ENCODE assay signal across 18 cellular contexts in genomic region chr6:34130870-34131269, GRCh38. TPM values are rescaled to one million over a fixed set of nuclear protein-coding genes. Genes with fewer than 3 reads are reported as not detected.
DNase-seq lines count a peak whose midpoint lies in the region; ATAC-seq, FAIRE-seq and TF ChIP-seq lines count a peak whose summit lies in the region.
"Had no signal": no experiment of that assay in that cellular context is flagged by ENCODE, and none has a peak within 500 bp of the region (broad histone marks: within the 10 kb centered on the region; RNA-seq: fewer than 3 reads in every experiment).

No MANE protein-coding gene starts in this region.

- H3K23me2 ChIP-seq in H9 (ENCODE audit: insufficient read length, low read depth, low read length, poor library complexity, severe bottlenecking), result peaks cover 3% of the 10 kb centered on the region

- H4K20me1 ChIP-seq in H9 (ENCODE audit: control insufficient read depth, insufficient read depth, insufficient read length), result no peaks in the 10 kb centered on the region
- H4K20me1 ChIP-seq in K562 (replicated peaks; ENCODE audit: control insufficient read depth, insufficient read depth, low read length), result peaks cover 26% of the 10 kb centered on the region

- no TSS peak for BruUV-seq in K562 (replicated peaks; lab: Mats Ljungman, UMichigan)

- H2BK120ac ChIP-seq in H9 (ENCODE audit: low read depth, low read length, poor library complexity, severe bottlenecking), result no peak overlapping the region

- DNase-seq in ELF-1 (ENCODE audit: low read depth, low spot score) (peak; percentile 69), H9 (no peak), K562 (ENCODE audit: extremely low read depth in 1 of 4, low spot score in 3 of 4) (peak in 1 of 4 experiments; percentile 27), kidney tubule cell (ENCODE audit: low spot score) (peak; percentile 23), RWPE1 (ENCODE audit: low spot score) (no peak)
- no peak for DNase-seq in effector memory CD8-positive, alpha-beta T cell
- DNase-seq: DMS 273 treated with DMSO at 0.1 percent for 48 hours, HFFc6, IMR-90, NCI-H1417 treated with DMSO at 0.1 percent for 48 hours, NCI-H2029, NCI-H510A treated with DMSO at 0.1 percent for 48 hours, SJCRH30 had no signal

- no peak overlapping the region for H2AK5ac ChIP-seq in H9 (ENCODE audit: insufficient read length, low read length)

- in situ Hi-C loops in K562 (cut with MboI), result no loop called here

- H3K36me3 ChIP-seq in K562 (ENCODE audit: control insufficient read depth, insufficient read depth, low read length), result no peaks in the 10 kb centered on the region
- H3K36me3 ChIP-seq: BLaER1 treated with 17β-estradiol and CSF1 and Interleukin-3, amounts not matched to agents 10 nM and 100 nM; SJCRH30 had no signal

- H3K4me1 ChIP-seq in H9 (ENCODE audit: insufficient read depth, low read length), result peaks cover 21% of the 10 kb centered on the region; the same call in 1 of the 2 replicates
- H3K4me1 ChIP-seq in K562 (replicated peaks in 1 of 2; ENCODE audit: control insufficient read depth in 2 of 2, insufficient read depth in 2 of 2, low read length in 2 of 2), result peaks cover 0 to 5% of the 10 kb centered on the region in 2 experiments; a peak in 1 of 5 replicates
- H3K4me1 ChIP-seq: SJCRH30 had no signal

- H2BK5ac ChIP-seq in H9 (ENCODE audit: insufficient read length, low read length), result no peak overlapping the region

- H2AFZ ChIP-seq in H9 (ENCODE audit: low read length), result no peak overlapping the region
- H2AFZ ChIP-seq in K562 (ENCODE audit: low read depth, low read length), result no peak overlapping the region

- H3K9me3 Mint-ChIP-seq in H9, result peaks cover 0 to 2% of the 10 kb centered on the region in 2 experiments; a peak in 1 of 5 replicates
- H3K9me3 Mint-ChIP-seq in effector memory CD8-positive, alpha-beta T cell, result peaks cover 0 to 2% of the 10 kb centered on the region in 2 donors
- H3K9me3 Mint-ChIP-seq: HFFc6 had no signal

- no peak overlapping the region for H4K8ac ChIP-seq in H9 (replicated peaks; ENCODE audit: insufficient read length, low read depth, low read length)

- no peaks in the 10 kb centered on the region; the same call in none of the 2 replicates for H3K27me3 Mint-ChIP-seq in H9 (ENCODE audit: low read depth)
- H3K27me3 Mint-ChIP-seq in effector memory CD8-positive, alpha-beta T cell, result peaks cover 50 to 75% of the 10 kb centered on the region in 2 donors

- no peak overlapping the region for H3K18ac ChIP-seq in H9 (ENCODE audit: insufficient read length, low read depth, low read length)

- POLR2A ChIA-PET in K562 (lab: Yijun Ruan, JAX), result interaction anchor here (0.7 to 1.4 kb wide), 2 partner anchors 12 to 16 kb away, joined by 3 to 4 read pairs; no protein-coding TSS in a partner anchor
- POLR2A ChIA-PET in RWPE1 (lab: Yijun Ruan, JAX; ENCODE audit: low non-redundant PET), result no interaction called here

- TF ChIP-seq POLR2A in K562 (conservative IDR thresholded peaks at IDR 0.05), result no peak

- no CpG with 5 or more reads among the region's 5 CpGs for WGBS in H9 (ENCODE audit: extremely low coverage, insufficient read length, low lambda C conversion rate)
- 2% methylated on average over 5 of the region's 5 CpGs for WGBS in K562 (ENCODE audit: insufficient coverage, low coverage, missing lambda C conversion rate)

- H2BK12ac ChIP-seq in H9 (ENCODE audit: insufficient read length, low read depth, low read length), result peak overlapping the region; percentile 26

- H3K27ac ChIP-seq in H9 (ENCODE audit: insufficient read length, low read depth, low read length) (no peak overlapping the region), K562 (ENCODE audit: extremely low read depth, low read depth, low read length) (no peak overlapping the region), RWPE1 (no peak overlapping the region)
- H3K27ac ChIP-seq: BLaER1 treated with 17β-estradiol and CSF1 and Interleukin-3, amounts not matched to agents 10 nM and 100 nM; SJCRH30 had no signal

- H3K79me2 ChIP-seq in H9 (ENCODE audit: insufficient read depth, low read length), result no peaks in the 10 kb centered on the region
- H3K79me2 ChIP-seq in K562 (ENCODE audit: control insufficient read depth, insufficient read depth, low read length), result no peaks in the 10 kb centered on the region

- H3K4me3 ChIP-seq in K562, result no peak overlapping the region
- H3K4me3 ChIP-seq: BLaER1 treated with 17β-estradiol and CSF1 and Interleukin-3, amounts not matched to agents 10 nM and 100 nM; SJCRH30 had no signal

- no peak overlapping the region for H3K14ac ChIP-seq in H9 (ENCODE audit: insufficient read depth, low read length)

- H2BK20ac ChIP-seq in H9 (ENCODE audit: low read depth, low read length, poor library complexity, severe bottlenecking), result no peak overlapping the region

- CTCF ChIA-PET in K562 (lab: Yijun Ruan, JAX; ENCODE audit: low intra/inter-chr PET ratio), result no interaction called here
- CTCF ChIA-PET in RWPE1 (lab: Yijun Ruan, JAX), result interaction anchor here (0.6 kb wide), 1 partner anchor 8 kb away, joined by 5 read pairs; no protein-coding TSS in a partner anchor

- FAIRE-seq in K562 (lab: Jason Lieb, UNC), result no peak
- FAIRE-seq: GM12891, GM19239 had no signal

- H3K79me1 ChIP-seq in H9 (ENCODE audit: insufficient read depth, low read depth, low read length, poor library complexity, severe bottlenecking), result no peaks in the 10 kb centered on the region

- H3T11ph ChIP-seq in H9 (ENCODE audit: low read length), result no peak overlapping the region

- H3K9me3 ChIP-seq in H9 (ENCODE audit: control insufficient read depth, low read depth, low read length), result no peaks in the 10 kb centered on the region
- H3K9me3 ChIP-seq in K562 (replicated peaks; ENCODE audit: control insufficient read depth, insufficient read depth, low read depth, low read length), result no peaks in the 10 kb centered on the region
- H3K9me3 ChIP-seq: BLaER1 treated with 17β-estradiol and CSF1 and Interleukin-3, amounts not matched to agents 10 nM and 100 nM; SJCRH30 had no signal

- H4K91ac ChIP-seq in H9 (ENCODE audit: insufficient read length, low read depth, low read length), result no peak overlapping the region

- H3K9me1 ChIP-seq in K562 (ENCODE audit: control insufficient read depth, insufficient read depth, low read length), result no peaks in the 10 kb centered on the region

- H3K23ac ChIP-seq in H9 (ENCODE audit: insufficient read length, low read depth, low read length), result no peak overlapping the region

- TF ChIP-seq CTCF in H9 (conservative IDR thresholded peaks at IDR 0.05) (no peak), K562 (IDR thresholded peaks at IDR 0.05 in 2 of 3, conservative IDR thresholded peaks at IDR 0.05 in 1 of 3; ENCODE audit: insufficient read depth in 2 of 3, low read depth in 1 of 3, low read length in 3 of 3) (no peak), RWPE1 (conservative IDR thresholded peaks at IDR 0.05; ENCODE audit: low read depth) (no peak)

- peak overlapping the region; percentile 82 to 96 (median 85); a peak in 6 of 7 replicates for H3K27ac Mint-ChIP-seq in H9
- no peak overlapping the region for H3K27ac Mint-ChIP-seq in effector memory CD8-positive, alpha-beta T cell
- H3K27ac Mint-ChIP-seq: HFFc6 had no signal

- intact Hi-C loops in K562 (cut with micrococcal nuclease), result no loop called here

- TF ChIP-seq RAD21 in K562 (CRISPR knock-in tag; conservative IDR thresholded peaks at IDR 0.05 in 1 of 2, IDR thresholded peaks at IDR 0.05 in 1 of 2), result no peak

- H4K5ac ChIP-seq in H9 (ENCODE audit: insufficient read length, low read depth, low read length), result no peak overlapping the region

- no peak for TF ChIP-seq EP300 in K562 (IDR thresholded peaks at IDR 0.05; ENCODE audit: low read length)

- H3K4me2 ChIP-seq in H9 (ENCODE audit: insufficient read depth, insufficient read length, low read length) (no peak overlapping the region), K562 (ENCODE audit: insufficient read depth, low read length) (no peak overlapping the region)
- H3K4me2 ChIP-seq: BLaER1 treated with 17β-estradiol and CSF1 and Interleukin-3, amounts not matched to agents 10 nM and 100 nM had no signal

- no peak overlapping the region for H2BK15ac ChIP-seq in H9 (ENCODE audit: low read depth, low read length)

- no peak overlapping the region for H3K9ac ChIP-seq in H9 (ENCODE audit: extremely low read depth, insufficient read length, low read length)
- no peak overlapping the region for H3K9ac ChIP-seq in K562 (ENCODE audit: insufficient read depth in 1 of 2, low read depth in 2 of 2, low read length in 2 of 2)
- H3K9ac ChIP-seq: BLaER1 treated with 17β-estradiol and CSF1 and Interleukin-3, amounts not matched to agents 10 nM and 100 nM had no signal

- no peaks in the 10 kb centered on the region; a peak in 3 of 7 replicates for H3K36me3 Mint-ChIP-seq in H9 (ENCODE audit: insufficient read depth in 1 of 3, low read depth in 3 of 3)
- H3K36me3 Mint-ChIP-seq in effector memory CD8-positive, alpha-beta T cell (ENCODE audit: insufficient read depth), result no peaks in the 10 kb centered on the region

- no peak for ATAC-seq in K562
- ATAC-seq in effector memory CD8-positive, alpha-beta T cell (replicated peaks), result no peak
- no peak for ATAC-seq in HG03045 (IDR thresholded peaks at IDR 0.05; ENCODE audit: unreplicated experiment)

- H3K56ac ChIP-seq in H9 (ENCODE audit: insufficient read length, low read depth, low read length), result no peak overlapping the region

- H3K4me1 Mint-ChIP-seq in H9, result peaks cover 42 to 64% of the 10 kb centered on the region in 2 experiments
- peaks cover 0 to 3% of the 10 kb centered on the region in 2 donors for H3K4me1 Mint-ChIP-seq in effector memory CD8-positive, alpha-beta T cell (ENCODE audit: low read depth in 2 of 2)

- no peak overlapping the region for H3K4ac ChIP-seq in H9 (ENCODE audit: low read depth, low read length)

- peak overlapping the region in 1 of 2 experiments; percentile 71; a peak in 3 of 5 replicates for H3K4me3 Mint-ChIP-seq in H9
- H3K4me3 Mint-ChIP-seq in effector memory CD8-positive, alpha-beta T cell, result no peak overlapping the region
- H3K4me3 Mint-ChIP-seq: HFFc6 had no signal

- H3K27me3 ChIP-seq in H9 (ENCODE audit: insufficient read depth, low read length) (no peaks in the 10 kb centered on the region), K562 (ENCODE audit: control insufficient read depth in 2 of 2, insufficient read depth in 2 of 2, low read length in 2 of 2) (peaks cover 3 to 36% of the 10 kb centered on the region in 2 experiments; a peak in 3 of 5 replicates)
- H3K27me3 ChIP-seq: SJCRH30 had no signal

RNA-seq across cellular contexts. Expression of gene GRM4, which starts 15.0 kb away (rescaled TPM):
- total RNA-seq in H9 (2021) (5.3 and 5.6 TPM in 2 replicates), K562 (2014; rRNA removed) (0.18 TPM in 1 of 2 replicates, not detected in the other), K562 (2014; rRNA removed; fragmentation: Illumina TruSeq; extraction: Trizol) (not detected in 2 replicates), K562 (2015; rRNA removed; fragmentation: Illumina TruSeq; extraction: Trizol) (not detected in 2 replicates), K562 (2021) (not detected in 2 replicates)
- 0.09 TPM in 1 of 2 replicates, not detected in the other for total RNA-seq in K562 (2011; cell fraction: chromatin; rRNA removed; ENCODE audit: low replicate concordance)
- not detected in 2 replicates for total RNA-seq in K562 (2011; cell fraction: nucleolus; rRNA removed)
- total RNA-seq in K562 (2011; cell fraction: nucleoplasm; rRNA removed), result not detected in 2 replicates
- polyA plus RNA-seq in K562 (2011; rRNA removed) (not detected in 2 replicates), K562 (2014; fragmentation: Illumina TruSeq; extraction: Trizol) (not detected in 2 replicates), K562 (2014; fragmentation: Nextera tagmentation; extraction: Ambion mirVana) (not detected), K562 (2014; rRNA removed) (not detected in 2 replicates)
- not detected in 2 replicates for polyA plus RNA-seq in K562 (2011; cell fraction: cytosol; rRNA removed)
- polyA plus RNA-seq in K562 (2011; cell fraction: nucleus; rRNA removed), result 0.09 TPM in 1 of 2 replicates, not detected in the other
- polyA plus RNA-seq in K562 (2012), result 0.04 TPM in 1 of 2 replicates, not detected in the other
- polyA minus RNA-seq in K562 (2011; rRNA and poly(A)+ RNA removed), result not detected in 2 replicates
- polyA minus RNA-seq in K562 (2011; cell fraction: cytosol; rRNA and poly(A)+ RNA removed), result not detected in 2 replicates
- 0.11 TPM in 1 of 2 replicates, not detected in the other for polyA minus RNA-seq in K562 (2011; cell fraction: nucleus; rRNA and poly(A)+ RNA removed)
- total RNA-seq: IMR-90, LHCN-M2 had no signal

Comparison
In these comparisons a context has a peak if more than half of its experiments do, and no peak if none do; other contexts are left out.
1. DNase-seq: peak in ELF-1 (single experiment) and kidney tubule cell (single experiment); none in H9 (single experiment), effector memory CD8-positive, alpha-beta T cell (0 of 3) and RWPE1 (single experiment).
2. H3K27ac Mint-ChIP-seq: peak in H9 (3 of 3); none in effector memory CD8-positive, alpha-beta T cell (0 of 2).